Comparison of ENCODE assay signal across 8 cellular contexts in genomic region chr2:117814417-117815264, GRCh38. TPM values are rescaled to one million over a fixed set of nuclear protein-coding genes. Genes with fewer than 3 reads are reported as not detected.
DNase-seq lines count a peak whose midpoint lies in the region; ATAC-seq and TF ChIP-seq lines count a peak whose summit lies in the region.

TSS of gene DDX18 (plus strand) at chr2:117814691. CDS start at chr2:117814778, 87 bp downstream.

- peak; percentile 94 for ATAC-seq in GM18873 (IDR thresholded peaks at IDR 0.05; ENCODE audit: low FRiP score, unreplicated experiment)
- ATAC-seq in HG03159 (IDR thresholded peaks at IDR 0.05; ENCODE audit: unreplicated experiment): peak; percentile 97
- ATAC-seq in WTC11: peak; percentile 95

- no peaks in the 10 kb centered on the region for H3K27me3 ChIP-seq in spleen (replicated peaks in 1 of 7)

- no peaks in the 10 kb centered on the region for H3K9me3 ChIP-seq in spleen

- TF ChIP-seq POLR2A in spleen (IDR thresholded peaks at IDR 0.05): no peak

- peak; percentile 93 for TF ChIP-seq CTCF in WTC11 (IDR thresholded peaks at IDR 0.05)
- peak; percentile 97 to 100 (median 99) for TF ChIP-seq CTCF in spleen (IDR thresholded peaks at IDR 0.05 in 8 of 11, conservative IDR thresholded peaks at IDR 0.05 in 3 of 11)

- 0 to 1% (median 0%) methylated on average over 30 to 57 of the region's 57 CpGs for WGBS in spleen, 5 donors

- POLR2A ChIA-PET in WTC11 (lab: Charles Lee): no interaction called here

- H3K4me1 ChIP-seq in spleen: peaks cover 13 to 49% (median 35%) of the 10 kb centered on the region in 6 donors

- H3K27me3 Mint-ChIP-seq in WTC11 (ENCODE audit: low read depth) (no peaks in the 10 kb centered on the region), immature natural killer cell (ENCODE audit: low read depth in 3 of 3) (peaks cover 9 to 19% (median 12%) of the 10 kb centered on the region in 3 donors)

- peak within 1 kb of the TSS; percentile 98 for H3K27ac Mint-ChIP-seq in WTC11
- H3K27ac Mint-ChIP-seq in immature natural killer cell: peak within 1 kb of the TSS; percentile 98 to 100 (median 99)

- peaks cover 28% of the 10 kb centered on the region for H3K4me1 Mint-ChIP-seq in WTC11
- peaks cover 17 to 50% of the 10 kb centered on the region in 2 donors for H3K4me1 Mint-ChIP-seq in immature natural killer cell

- H3K9me3 Mint-ChIP-seq in WTC11: peaks cover 8% of the 10 kb centered on the region; the same call in 1 of the 2 replicates
- no peaks in the 10 kb centered on the region for H3K9me3 Mint-ChIP-seq in immature natural killer cell

- H3K36me3 Mint-ChIP-seq in WTC11 (peaks cover 34% of the 10 kb centered on the region), immature natural killer cell (peaks cover 8 to 27% (median 12%) of the 10 kb centered on the region in 3 donors)

- peak within 1 kb of the TSS; percentile 53 to 92 (median 80) for H3K4me3 ChIP-seq in spleen

- DNase-seq in AG08395 (ENCODE audit: low spot score) (peak; percentile 91), NCI-H2227 treated with DMSO at 0.1 percent for 48 hours (lab: John Stamatoyannopoulos, UW) (peak; percentile 98), WTC11 (ENCODE audit: low spot score) (peak; percentile 95), caudate nucleus (lab: John Stamatoyannopoulos, UW) (peak; percentile 73 to 98 (median 96)), immature natural killer cell (peak; percentile 99), spleen (peak; percentile 98)

- H3K27ac ChIP-seq in caudate nucleus (ENCODE audit: low read depth, low read length) (peak within 1 kb of the TSS; percentile 65), spleen (peak within 1 kb of the TSS; percentile 82 to 97 (median 92))

- intact Hi-C loops in spleen (cut with DNase I; ENCODE audit: low total_unique reads): loop anchor here (10.0 kb wide), 1 partner anchor 380 kb away; no protein-coding TSS in a partner anchor

- peaks cover 0 to 37% (median 24%) of the 10 kb centered on the region in 6 donors for H3K36me3 ChIP-seq in spleen

- H3K4me3 Mint-ChIP-seq in WTC11: peak within 1 kb of the TSS; percentile 94
- H3K4me3 Mint-ChIP-seq in immature natural killer cell: peak within 1 kb of the TSS; percentile 89 to 96 (median 93)

- CTCF ChIA-PET in WTC11 (lab: Charles Lee): interaction anchor here (0.5 to 2.8 kb wide), 31 partner anchors 11 to 460 kb away, joined by 3 to 21 read pairs (median 4); partner anchors contain the start of genes CCDC93 and INSIG2

TF ChIP-seq in WTC11, 78 proteins besides CTCF, POLR2A, EP300 and RAD21 (continues in another document):
- TF ChIP-seq E2F5 (CRISPR knock-in tag; IDR thresholded peaks at IDR 0.05) (no peak), CBFB (CRISPR knock-in tag; IDR thresholded peaks at IDR 0.05; ENCODE audit: low read depth) (0 out of 2 replicates have a peak, but pooled peaks have one; percentile 54), CREB1 (CRISPR knock-in tag; IDR thresholded peaks at IDR 0.05) (0 out of 2 replicates have a peak, but pooled peaks have one; percentile 38), PREB (CRISPR knock-in tag; IDR thresholded peaks at IDR 0.05; ENCODE audit: borderline replicate concordance) (no peak), NR1H2 (CRISPR knock-in tag; IDR thresholded peaks at IDR 0.05) (no peak), MYBL2 (CRISPR knock-in tag; IDR thresholded peaks at IDR 0.05) (no peak), NFATC4 (CRISPR knock-in tag; IDR thresholded peaks at IDR 0.05) (no peak), ESRRA (CRISPR knock-in tag; IDR thresholded peaks at IDR 0.05; ENCODE audit: borderline replicate concordance) (no peak), STAT6 (CRISPR knock-in tag; conservative IDR thresholded peaks at IDR 0.05; ENCODE audit: low read depth) (no peak), HMGXB4 (CRISPR knock-in tag; IDR thresholded peaks at IDR 0.05) (peak; percentile 91), ETV6 (CRISPR knock-in tag; IDR thresholded peaks at IDR 0.05) (peak; percentile 97), E2F1 (CRISPR knock-in tag; IDR thresholded peaks at IDR 0.05) (peak; percentile 75; the same call in 1 of the 2 replicates), OVOL2 (CRISPR knock-in tag; IDR thresholded peaks at IDR 0.05; ENCODE audit: borderline replicate concordance) (no peak), ZMAT4 (CRISPR knock-in tag; IDR thresholded peaks at IDR 0.05) (no peak)

RNA-seq across cellular contexts. Expression of gene DDX18, which starts in this region (rescaled TPM):
- 76.2 to 107 TPM (median 83.3 TPM) in 3 replicates for total RNA-seq in WTC11 (2021)
- 10 to 100 TPM; 32.2 to 51.6 (median 34.6) TPM for polyA plus RNA-seq in immature natural killer cell
- total RNA-seq in spleen: 10 to 100 TPM; 48.4 to 81.2 (median 57.2) TPM
- 10 to 100 TPM; 24.0 to 28.5 (median 25.8) TPM for polyA plus RNA-seq in spleen

Comparison
In these comparisons a context has a peak if more than half of its experiments do, and no peak if none do; other contexts are left out.
1. Peak in every context shown above with its lines: DNase-seq, ATAC-seq, H3K4me3 ChIP-seq and H3K27ac ChIP-seq.